ENCODE assay signal across 14 cellular contexts in the genomic region with DNA sequence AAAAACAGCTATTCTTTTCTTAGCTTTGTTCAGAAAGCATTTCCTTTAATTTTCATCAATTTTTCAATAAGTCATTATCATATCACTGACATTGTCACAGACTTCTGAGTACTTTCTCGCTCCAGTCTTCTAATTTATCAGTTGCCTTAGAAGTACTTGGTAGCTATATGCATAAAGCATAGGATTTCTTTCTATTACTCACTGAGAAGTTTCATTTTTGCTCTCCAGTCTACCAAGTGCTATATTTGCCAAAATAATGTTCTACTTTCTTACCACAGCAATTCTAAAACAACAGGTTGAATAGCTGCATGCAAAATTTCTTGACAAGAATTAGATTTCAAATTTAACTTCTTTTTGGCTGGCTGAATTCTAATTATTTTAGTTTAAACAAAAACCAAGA.
DNase-seq lines count a peak whose midpoint lies in the region; ATAC-seq and TF ChIP-seq lines count a peak whose summit lies in the region.
"Had no signal": no experiment of that assay in that cellular context is flagged by ENCODE, and none has a peak within 500 bp of the region (broad histone marks: within the 10 kb centered on the region; RNA-seq: fewer than 3 reads in every experiment).

No MANE protein-coding gene starts in this region.

- TF ChIP-seq CTCF in GM20000 (IDR thresholded peaks at IDR 0.05; ENCODE audit: extremely low read depth, missing control alignments): no peak

- DNase-seq in GM20000 (ENCODE audit: low spot score): peak; percentile 26
- DNase-seq in NCI-H2029 (lab: John Stamatoyannopoulos, UW): no peak
- no peak for DNase-seq in stimulated activated naive CD8-positive, alpha-beta T cell treated with anti-CD3 and anti-CD28 coated beads, Interleukin-15, Interleukin-2, amounts not matched to agents 100 U/mL and 50 U/mL, for 24 hours
- no peak for DNase-seq in T-helper 2 cell
- DNase-seq in activated effector memory CD4-positive, alpha-beta T cell treated with anti-CD3 and anti-CD28 coated beads, Interleukin-2, amount 50 U/mL, for 16 hours: no peak
- DNase-seq: activated naive CD4-positive, alpha-beta T cell; erythroblast; H7; NCI-H187; OCI-M1; posterior cingulate gyrus had no signal

- ATAC-seq in GM18511 (IDR thresholded peaks at IDR 0.05; ENCODE audit: unreplicated experiment): peak; percentile 93
- peak; percentile 94 for ATAC-seq in HG02870 (IDR thresholded peaks at IDR 0.05; ENCODE audit: unreplicated experiment)
- peak; percentile 90 for ATAC-seq in HG03460 (IDR thresholded peaks at IDR 0.05; ENCODE audit: unreplicated experiment)
- ATAC-seq in stimulated activated naive CD8-positive, alpha-beta T cell treated with anti-CD3 and anti-CD28 coated beads, Interleukin-15, Interleukin-2, amounts not matched to agents 100 U/mL and 50 U/mL, for 24 hours: no peak
